Comparison of ENCODE assay signal across 1 cellular context in genomic region chr11:91396243-91397133, GRCh38.
TF ChIP-seq lines count a peak whose summit lies in the region.

No MANE protein-coding gene starts in this region.

TF ChIP-seq in GM23338, 12 proteins besides CTCF, POLR2A, EP300 and RAD21 (continued from another document):
- TF ChIP-seq, protein P1, sequence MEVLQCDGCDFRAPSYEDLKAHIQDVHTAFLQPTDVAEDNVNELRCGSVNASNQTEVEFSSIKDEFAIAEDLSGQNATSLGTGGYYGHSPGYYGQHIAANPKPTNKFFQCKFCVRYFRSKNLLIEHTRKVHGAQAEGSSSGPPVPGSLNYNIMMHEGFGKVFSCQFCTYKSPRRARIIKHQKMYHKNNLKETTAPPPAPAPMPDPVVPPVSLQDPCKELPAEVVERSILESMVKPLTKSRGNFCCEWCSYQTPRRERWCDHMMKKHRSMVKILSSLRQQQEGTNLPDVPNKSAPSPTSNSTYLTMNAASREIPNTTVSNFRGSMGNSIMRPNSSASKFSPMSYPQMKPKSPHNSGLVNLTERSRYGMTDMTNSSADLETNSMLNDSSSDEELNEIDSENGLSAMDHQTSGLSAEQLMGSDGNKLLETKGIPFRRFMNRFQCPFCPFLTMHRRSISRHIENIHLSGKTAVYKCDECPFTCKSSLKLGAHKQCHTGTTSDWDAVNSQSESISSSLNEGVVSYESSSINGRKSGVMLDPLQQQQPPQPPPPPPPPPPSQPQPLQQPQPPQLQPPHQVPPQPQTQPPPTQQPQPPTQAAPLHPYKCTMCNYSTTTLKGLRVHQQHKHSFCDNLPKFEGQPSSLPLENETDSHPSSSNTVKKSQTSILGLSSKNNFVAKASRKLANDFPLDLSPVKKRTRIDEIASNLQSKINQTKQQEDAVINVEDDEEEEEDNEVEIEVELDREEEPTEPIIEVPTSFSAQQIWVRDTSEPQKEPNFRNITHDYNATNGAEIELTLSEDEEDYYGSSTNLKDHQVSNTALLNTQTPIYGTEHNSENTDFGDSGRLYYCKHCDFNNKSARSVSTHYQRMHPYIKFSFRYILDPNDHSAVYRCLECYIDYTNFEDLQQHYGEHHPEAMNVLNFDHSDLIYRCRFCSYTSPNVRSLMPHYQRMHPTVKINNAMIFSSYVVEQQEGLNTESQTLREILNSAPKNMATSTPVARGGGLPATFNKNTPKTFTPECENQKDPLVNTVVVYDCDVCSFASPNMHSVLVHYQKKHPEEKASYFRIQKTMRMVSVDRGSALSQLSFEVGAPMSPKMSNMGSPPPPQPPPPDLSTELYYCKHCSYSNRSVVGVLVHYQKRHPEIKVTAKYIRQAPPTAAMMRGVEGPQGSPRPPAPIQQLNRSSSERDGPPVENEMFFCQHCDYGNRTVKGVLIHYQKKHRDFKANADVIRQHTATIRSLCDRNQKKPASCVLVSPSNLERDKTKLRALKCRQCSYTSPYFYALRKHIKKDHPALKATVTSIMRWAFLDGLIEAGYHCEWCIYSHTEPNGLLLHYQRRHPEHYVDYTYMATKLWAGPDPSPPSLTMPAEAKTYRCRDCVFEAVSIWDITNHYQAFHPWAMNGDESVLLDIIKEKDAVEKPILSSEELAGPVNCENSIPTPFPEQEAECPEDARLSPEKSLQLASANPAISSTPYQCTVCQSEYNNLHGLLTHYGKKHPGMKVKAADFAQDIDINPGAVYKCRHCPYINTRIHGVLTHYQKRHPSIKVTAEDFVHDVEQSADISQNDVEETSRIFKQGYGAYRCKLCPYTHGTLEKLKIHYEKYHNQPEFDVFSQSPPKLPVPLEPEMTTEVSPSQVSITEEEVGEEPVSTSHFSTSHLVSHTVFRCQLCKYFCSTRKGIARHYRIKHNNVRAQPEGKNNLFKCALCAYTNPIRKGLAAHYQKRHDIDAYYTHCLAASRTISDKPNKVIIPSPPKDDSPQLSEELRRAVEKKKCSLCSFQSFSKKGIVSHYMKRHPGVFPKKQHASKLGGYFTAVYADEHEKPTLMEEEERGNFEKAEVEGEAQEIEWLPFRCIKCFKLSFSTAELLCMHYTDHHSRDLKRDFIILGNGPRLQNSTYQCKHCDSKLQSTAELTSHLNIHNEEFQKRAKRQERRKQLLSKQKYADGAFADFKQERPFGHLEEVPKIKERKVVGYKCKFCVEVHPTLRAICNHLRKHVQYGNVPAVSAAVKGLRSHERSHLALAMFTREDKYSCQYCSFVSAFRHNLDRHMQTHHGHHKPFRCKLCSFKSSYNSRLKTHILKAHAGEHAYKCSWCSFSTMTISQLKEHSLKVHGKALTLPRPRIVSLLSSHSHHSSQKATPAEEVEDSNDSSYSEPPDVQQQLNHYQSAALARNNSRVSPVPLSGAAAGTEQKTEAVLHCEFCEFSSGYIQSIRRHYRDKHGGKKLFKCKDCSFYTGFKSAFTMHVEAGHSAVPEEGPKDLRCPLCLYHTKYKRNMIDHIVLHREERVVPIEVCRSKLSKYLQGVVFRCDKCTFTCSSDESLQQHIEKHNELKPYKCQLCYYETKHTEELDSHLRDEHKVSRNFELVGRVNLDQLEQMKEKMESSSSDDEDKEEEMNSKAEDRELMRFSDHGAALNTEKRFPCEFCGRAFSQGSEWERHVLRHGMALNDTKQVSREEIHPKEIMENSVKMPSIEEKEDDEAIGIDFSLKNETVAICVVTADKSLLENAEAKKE (CRISPR knock-in tag; IDR thresholded peaks at IDR 0.05): no peak
- no peak for TF ChIP-seq POLR2AphosphoS5 (IDR thresholded peaks at IDR 0.05; ENCODE audit: low read depth)
- no peak for TF ChIP-seq EZH2phosphoT487 (IDR thresholded peaks at IDR 0.05; ENCODE audit: unreplicated experiment)
- TF ChIP-seq ETS1 (IDR thresholded peaks at IDR 0.05): no peak
- no peak for TF ChIP-seq EZH2 (IDR thresholded peaks at IDR 0.05; ENCODE audit: low read depth, unreplicated experiment)
- TF ChIP-seq NANOG (IDR thresholded peaks at IDR 0.05; ENCODE audit: borderline replicate concordance): no peak
